Comparison of ENCODE assay signal across 10 cellular contexts in genomic region chr11:109865558-109866186, GRCh38.
DNase-seq lines count a peak whose midpoint lies in the region; ATAC-seq and TF ChIP-seq lines count a peak whose summit lies in the region.
"Had no signal": no experiment of that assay in that cellular context is flagged by ENCODE, and none has a peak within 500 bp of the region (broad histone marks: within the 10 kb centered on the region; RNA-seq: fewer than 3 reads in every experiment).

No MANE protein-coding gene starts in this region.

- 77 to 88% (median 88%) methylated on average over 4 of the region's 4 CpGs for WGBS in ovary, 3 donors

- H3K4me1 ChIP-seq in ovary (ENCODE audit: insufficient read depth) = no peaks in the 10 kb centered on the region

- peak; percentile 17 for DNase-seq in NCI-H82 (lab: John Stamatoyannopoulos, UW)
- DNase-seq in NCI-H82 treated with DMSO at 0.1 percent for 48 hours (lab: John Stamatoyannopoulos, UW; ENCODE audit: unreplicated experiment) = no peak
- DNase-seq in NCI-H526 (lab: John Stamatoyannopoulos, UW) = peak; percentile 42 to 81
- peak; percentile 62 for DNase-seq in superior temporal gyrus (ENCODE audit: extremely low spot score)
- no peak for DNase-seq in activated CD8-positive, alpha-beta memory T cell treated with anti-CD3 and anti-CD28 coated beads for 24 hours
- DNase-seq in ovary = no peak
- DNase-seq: activated T-cell treated with anti-CD3 and anti-CD28 coated beads for 4 hours had no signal

- no peak overlapping the region for H3K27ac ChIP-seq in ovary
- H3K27ac ChIP-seq: neutrophil had no signal

- no peak for TF ChIP-seq POLR2A in ovary (IDR thresholded peaks at IDR 0.05)

- TF ChIP-seq EP300 in ovary (IDR thresholded peaks at IDR 0.05) = no peak

- TF ChIP-seq CTCF in ovary (IDR thresholded peaks at IDR 0.05) = no peak

- ATAC-seq in esophagus mucosa (peak; percentile 46), GM18502 (IDR thresholded peaks at IDR 0.05; ENCODE audit: poor library complexity, unreplicated experiment) (no peak)

- intact Hi-C loops in ovary (cut with DNase I) = no loop called here

- no peaks in the 10 kb centered on the region for H3K27me3 ChIP-seq in ovary
- H3K27me3 ChIP-seq: neutrophil had no signal

- no peak overlapping the region for H3K4me3 ChIP-seq in ovary

- no peaks in the 10 kb centered on the region for H3K36me3 ChIP-seq in ovary
- H3K36me3 ChIP-seq: neutrophil had no signal

- H3K9me3 ChIP-seq in ovary = no peaks in the 10 kb centered on the region
- H3K9me3 ChIP-seq: neutrophil had no signal

Comparison
In these comparisons a context has a peak if more than half of its experiments do, and no peak if none do; other contexts are left out.
1. DNase-seq: peak in NCI-H82 (single experiment), NCI-H526 (2 of 2) and superior temporal gyrus (single experiment); none in NCI-H82 treated with DMSO at 0.1 percent for 48 hours (single experiment), activated CD8-positive, alpha-beta memory T cell treated with anti-CD3 and anti-CD28 coated beads for 24 hours (single experiment) and ovary (0 of 5).